ENCODE assay signal across 15 cellular contexts in genomic region chr5:15646351-15646750, GRCh38.
"Had no signal": no experiment of that assay in that cellular context is flagged by ENCODE, and none has a peak within 500 bp of the region (broad histone marks: within the 10 kb centered on the region; RNA-seq: fewer than 3 reads in every experiment).

No MANE protein-coding gene starts in this region.

- H3K9me3 ChIP-seq: lower lobe of right lung had no signal

- H3K4me1 ChIP-seq: lower lobe of right lung had no signal

- FAIRE-seq: small intestine, urothelium cell line had no signal

- DNase-seq: activated CD4-positive, alpha-beta T cell treated with anti-CD3 and anti-CD28 coated beads, Interleukin-2, amount 10 ng/mL, durations not matched to agents 7 days and 5 days; activated CD4-positive, CD25-positive, alpha-beta regulatory T cell; activated naive CD4-positive, alpha-beta T cell treated with anti-CD3 and anti-CD28 coated beads for 36 hours; activated T-cell treated with anti-CD3 and anti-CD28 coated beads for 4 hours; cerebellar nuclear complex; endodermal cell; hippocampal formation; kidney glomerular epithelial cell; lower lobe of right lung; naive thymus-derived CD8-positive, alpha-beta T cell; posterior cingulate gyrus; small intestine; T-helper 17 cell had no signal

- H3K27ac ChIP-seq: esophagus muscularis mucosa, lower lobe of right lung had no signal

- H3K4me3 ChIP-seq: esophagus muscularis mucosa, lower lobe of right lung had no signal

- H3K36me3 ChIP-seq: esophagus muscularis mucosa, lower lobe of right lung had no signal

- H3K27me3 ChIP-seq: esophagus muscularis mucosa had no signal
